ENCODE assay signal across 8 cellular contexts in genomic region chr4:123649248-123649643, GRCh38.
DNase-seq lines count a peak whose midpoint lies in the region; ATAC-seq and TF ChIP-seq lines count a peak whose summit lies in the region.

No MANE protein-coding gene starts in this region.

- no peaks in the 10 kb centered on the region for H3K27me3 Mint-ChIP-seq in activated CD4-positive, alpha-beta T cell treated with anti-CD3 and anti-CD28 coated beads for 36 hours
- no peaks in the 10 kb centered on the region for H3K27me3 Mint-ChIP-seq in natural killer cell (ENCODE audit: low read depth in 2 of 2)

- POLR2A ChIA-PET in activated CD4-positive, alpha-beta T cell treated with anti-CD3 and anti-CD28 coated beads for 36 hours (lab: Charles Lee): no interaction called here

- H3K4me1 Mint-ChIP-seq in activated CD4-positive, alpha-beta T cell treated with anti-CD3 and anti-CD28 coated beads for 36 hours: no peaks in the 10 kb centered on the region
- H3K4me1 Mint-ChIP-seq in natural killer cell: no peaks in the 10 kb centered on the region

- no peaks in the 10 kb centered on the region for H3K27me3 ChIP-seq in skeletal muscle tissue (ENCODE audit: control insufficient read depth in 3 of 3, insufficient read depth in 3 of 3, low read length in 3 of 3)

- no peaks in the 10 kb centered on the region for H3K36me3 Mint-ChIP-seq in activated CD4-positive, alpha-beta T cell treated with anti-CD3 and anti-CD28 coated beads for 36 hours (ENCODE audit: low read depth)
- no peaks in the 10 kb centered on the region for H3K36me3 Mint-ChIP-seq in natural killer cell

- peak overlapping the region; percentile 27 to 85 (median 46) for H3K9ac ChIP-seq in skeletal muscle tissue (ENCODE audit: low read depth in 1 of 3, low read length in 3 of 3)

- no peak for TF ChIP-seq CTCF in choroid plexus epithelial cell (conservative IDR thresholded peaks at IDR 0.05; ENCODE audit: low read depth, low read length)
- TF ChIP-seq CTCF in natural killer cell (IDR thresholded peaks at IDR 0.05): no peak

- no peak overlapping the region for H3K4me3 ChIP-seq in choroid plexus epithelial cell (ENCODE audit: low read depth, low read length)
- peak overlapping the region; percentile 4 to 68 (median 59) for H3K4me3 ChIP-seq in skeletal muscle tissue (ENCODE audit: low read length in 3 of 3)

- DNase-seq in choroid plexus epithelial cell (ENCODE audit: low read depth): peak; percentile 9
- no peak for DNase-seq in activated CD4-positive, alpha-beta T cell treated with anti-CD3 and anti-CD28 coated beads for 36 hours
- no peak for DNase-seq in NCI-H187 (lab: John Stamatoyannopoulos, UW)
- DNase-seq in natural killer cell: no peak
- DNase-seq in NCI-H2081 treated with DMSO at 0.1 percent for 48 hours (lab: John Stamatoyannopoulos, UW): no peak

- no peak overlapping the region for H3K27ac Mint-ChIP-seq in activated CD4-positive, alpha-beta T cell treated with anti-CD3 and anti-CD28 coated beads for 36 hours
- H3K27ac Mint-ChIP-seq in natural killer cell: no peak overlapping the region

- no peaks in the 10 kb centered on the region for H3K9me3 ChIP-seq in skeletal muscle tissue (ENCODE audit: control insufficient read depth in 3 of 3, low read length in 3 of 3)

- no peaks in the 10 kb centered on the region for H3K9me3 Mint-ChIP-seq in activated CD4-positive, alpha-beta T cell treated with anti-CD3 and anti-CD28 coated beads for 36 hours (ENCODE audit: low read depth)
- no peaks in the 10 kb centered on the region for H3K9me3 Mint-ChIP-seq in natural killer cell

- peaks cover 0 to 8% (median 0%) of the 10 kb centered on the region in 3 donors for H3K36me3 ChIP-seq in skeletal muscle tissue (ENCODE audit: control insufficient read depth in 3 of 3, insufficient read depth in 3 of 3, low read length in 3 of 3)

- H3K27ac ChIP-seq in skeletal muscle tissue (ENCODE audit: low read depth, low read length): peak overlapping the region; percentile 79

- peak; percentile 70 for ATAC-seq in GM19438 (IDR thresholded peaks at IDR 0.05; ENCODE audit: low read depth, unreplicated experiment)
- peak; percentile 84 for ATAC-seq in HG03108 (IDR thresholded peaks at IDR 0.05; ENCODE audit: unreplicated experiment)
- no peak for ATAC-seq in activated CD4-positive, alpha-beta T cell treated with anti-CD3 and anti-CD28 coated beads for 36 hours
- no peak for ATAC-seq in natural killer cell

- CTCF ChIA-PET in activated CD4-positive, alpha-beta T cell treated with anti-CD3 and anti-CD28 coated beads for 36 hours (lab: Charles Lee): interaction anchor here (0.6 to 2.1 kb wide), 4 partner anchors 9 to 966 kb away, joined by 3 to 7 read pairs (median 4); no protein-coding TSS in a partner anchor

- H3K4me1 ChIP-seq in skeletal muscle tissue (ENCODE audit: control insufficient read depth in 3 of 3, insufficient read depth in 3 of 3, low read length in 3 of 3): peaks cover 14 to 23% (median 23%) of the 10 kb centered on the region in 3 donors

- intact Hi-C loops in activated CD4-positive, alpha-beta T cell treated with anti-CD3 and anti-CD28 coated beads for 36 hours (cut with DNase I, micrococcal nuclease): no loop called here
- intact Hi-C loops in natural killer cell (cut with micrococcal nuclease): no loop called here

- H3K4me3 Mint-ChIP-seq in activated CD4-positive, alpha-beta T cell treated with anti-CD3 and anti-CD28 coated beads for 36 hours: no peak overlapping the region
- H3K4me3 Mint-ChIP-seq in natural killer cell: no peak overlapping the region

Comparison
In these comparisons a context has a peak if more than half of its experiments do, and no peak if none do; other contexts are left out.
1. ATAC-seq: peak in GM19438 (single experiment) and HG03108 (single experiment); none in activated CD4-positive, alpha-beta T cell treated with anti-CD3 and anti-CD28 coated beads for 36 hours (single experiment) and natural killer cell (0 of 3).